In genomic region chr9:126551812-126552211, GRCh38 we compare ENCODE assay signal across 1 cellular context.
TF ChIP-seq lines count a peak whose summit lies in the region.

No MANE protein-coding gene starts in this region.

TF ChIP-seq in HepG2, 621 proteins besides CTCF, POLR2A, EP300 and RAD21:
- no peak for TF ChIP-seq KLF9 (CRISPR knock-in tag; IDR thresholded peaks at IDR 0.05; ENCODE audit: low read depth)
- no peak for TF ChIP-seq HCFC1 (IDR thresholded peaks at IDR 0.05; ENCODE audit: low read depth, low read length)
- peak; percentile 60; the same call in 1 of the 2 replicates for TF ChIP-seq ZNF629 (CRISPR knock-in tag; conservative IDR thresholded peaks at IDR 0.05)
- TF ChIP-seq ZNF564 (CRISPR knock-in tag; IDR thresholded peaks at IDR 0.05), result no peak
- no peak for TF ChIP-seq DNMT1 (CRISPR knock-in tag; IDR thresholded peaks at IDR 0.05)
